In genomic region chr2:17539596-17539992, GRCh38 we compare ENCODE assay signal across 10 cellular contexts. TPM values are rescaled to one million over a fixed set of nuclear protein-coding genes. Genes with fewer than 3 reads are reported as not detected.
DNase-seq lines count a peak whose midpoint lies in the region; ATAC-seq, FAIRE-seq and TF ChIP-seq lines count a peak whose summit lies in the region.
"Had no signal": no experiment of that assay in that cellular context is flagged by ENCODE, and none has a peak within 500 bp of the region (broad histone marks: within the 10 kb centered on the region; RNA-seq: fewer than 3 reads in every experiment).

No MANE protein-coding gene starts in this region.

- peak overlapping the region; percentile 97; the same call in 1 of the 2 replicates for H4K8ac ChIP-seq in H1 (ENCODE audit: extremely low read depth, insufficient read depth, low read length)

- no peak overlapping the region for H3K23ac ChIP-seq in H1 (ENCODE audit: insufficient read length)

- peaks cover 16 to 25% of the 10 kb centered on the region in 2 experiments for H3K79me2 ChIP-seq in H1 (ENCODE audit: control insufficient read depth in 1 of 2, insufficient read depth in 2 of 2, low read length in 2 of 2)
- H3K79me2 ChIP-seq: parathyroid adenoma had no signal

- H3K4me1 ChIP-seq in H1 (replicated peaks in 1 of 4; ENCODE audit: control insufficient read depth in 3 of 4, insufficient read depth in 4 of 4, low read length in 3 of 4): peaks cover 6 to 15% (median 9%) of the 10 kb centered on the region in 4 experiments; a peak in 4 of 7 replicates
- H3K4me1 ChIP-seq in right lobe of liver: peaks cover 0 to 25% (median 2%) of the 10 kb centered on the region in 4 donors
- no peaks in the 10 kb centered on the region for H3K4me1 ChIP-seq in urinary bladder (ENCODE audit: insufficient read depth)
- H3K4me1 ChIP-seq: parathyroid adenoma had no signal

- peak overlapping the region; percentile 82 for H2BK5ac ChIP-seq in H1 (ENCODE audit: low read depth, low read length)

- H3K4me3 ChIP-seq in H1 (ENCODE audit: extremely low read depth in 1 of 4, insufficient read depth in 2 of 4, low read depth in 3 of 4, low read length in 4 of 4) (peak overlapping the region; percentile 74 to 97 (median 93)), right lobe of liver (peak overlapping the region; percentile 50 to 78 (median 75)), urinary bladder (ENCODE audit: low read depth, low read length) (peak overlapping the region; percentile 32)

- peaks cover 0 to 5% (median 0%) of the 10 kb centered on the region in 4 experiments; a peak in 1 of 7 replicates for H3K27me3 ChIP-seq in H1 (replicated peaks in 1 of 4; ENCODE audit: control insufficient read depth in 3 of 4, extremely low read depth in 1 of 4, insufficient read depth in 3 of 4, low read length in 3 of 4)
- no peaks in the 10 kb centered on the region for H3K27me3 ChIP-seq in right lobe of liver

- WGBS in H1 (ENCODE audit: extremely low coverage in 1 of 2, insufficient coverage in 1 of 2, insufficient read length in 1 of 2, insufficient replicate concordance in 2 of 2, low coverage in 1 of 2, low lambda C conversion rate in 2 of 2, missing lambda C conversion rate in 1 of 2), 2 experiments: 4% methylated on average over 8 of the region's 8 CpGs; no CpG with 5 or more reads in 1 of the 2 experiments
- WGBS in right lobe of liver (ENCODE audit: insufficient coverage, low coverage, low lambda C conversion rate, missing lambda C conversion rate): 11% methylated on average over 7 of the region's 8 CpGs
- 10% methylated on average over 8 of the region's 8 CpGs for WGBS in urinary bladder

- no peaks in the 10 kb centered on the region; the same call in 1 of the 2 replicates for H3K79me1 ChIP-seq in H1 (ENCODE audit: low read depth, low read length)

- H3K18ac ChIP-seq in H1 (ENCODE audit: extremely low read depth, low read length): peak overlapping the region; percentile 93; the same call in 1 of the 2 replicates

- H3K14ac ChIP-seq in H1 (ENCODE audit: insufficient read length): no peak overlapping the region

- peak overlapping the region; percentile 87 for H3K27ac ChIP-seq in H1 (ENCODE audit: low read depth, low read length)
- peak overlapping the region; percentile 65 to 86 (median 85) for H3K27ac ChIP-seq in right lobe of liver
- H3K27ac ChIP-seq in urinary bladder (ENCODE audit: low read depth): no peak overlapping the region
- H3K27ac ChIP-seq: parathyroid adenoma had no signal

- CTCF ChIA-PET in H1 (lab: Charles Lee; ENCODE audit: partially characterized antibody): interaction anchor here (0.6 to 2.6 kb wide), 7 partner anchors 12 to 766 kb away, joined by 3 to 9 read pairs (median 3); no protein-coding TSS in a partner anchor

- intact Hi-C loops in right lobe of liver (cut with DNase I): no loop called here

- peak in 1 of 2 experiments; percentile 53; a peak in 2 of 3 replicates for TF ChIP-seq POLR2A in H1 (IDR thresholded peaks at IDR 0.05; ENCODE audit: control extremely low read depth in 1 of 2, low read depth in 2 of 2, low read length in 2 of 2)
- TF ChIP-seq POLR2A in right lobe of liver (IDR thresholded peaks at IDR 0.05): no peak

- peak overlapping the region; percentile 69 for H4K91ac ChIP-seq in H1 (replicated peaks; ENCODE audit: insufficient read length, low read length)

- peak overlapping the region; percentile 47 for H3K4ac ChIP-seq in H1 (replicated peaks; ENCODE audit: insufficient read length, low read depth, low read length)

- no peak overlapping the region for H2AK5ac ChIP-seq in H1 (ENCODE audit: low read depth, low read length)

- H3K9me3 ChIP-seq in H1 (ENCODE audit: insufficient read depth in 2 of 2, low read depth in 1 of 2, low read length in 1 of 2): no peaks in the 10 kb centered on the region
- H3K9me3 ChIP-seq in right lobe of liver: no peaks in the 10 kb centered on the region

- FAIRE-seq in H1 (lab: Jason Lieb, UNC): no peak

- no peak overlapping the region for H2BK120ac ChIP-seq in H1 (replicated peaks; ENCODE audit: low read depth, low read length)

- no peak overlapping the region for H2BK15ac ChIP-seq in H1 (ENCODE audit: low read length)

- no peak overlapping the region for H2BK20ac ChIP-seq in H1 (ENCODE audit: low read length)

- DNase-seq in DMS153 treated with DMSO at 0.1 percent for 48 hours (lab: John Stamatoyannopoulos, UW; ENCODE audit: unreplicated experiment) (peak; percentile 12), DMS153 (lab: John Stamatoyannopoulos, UW) (no peak), H1 (ENCODE audit: low read depth in 1 of 2, low spot score in 2 of 2) (peak in 1 of 2 experiments; percentile 72), right lobe of liver (peak; percentile 25 to 77 (median 66)), NCI-H1092 treated with DMSO at 0.1 percent for 48 hours (lab: John Stamatoyannopoulos, UW) (no peak)
- DNase-seq: 8988T had no signal

- TF ChIP-seq RAD21 in H1 (IDR thresholded peaks at IDR 0.05 in 1 of 2, conservative IDR thresholded peaks at IDR 0.05 in 1 of 2; ENCODE audit: low read depth in 2 of 2, low read length in 2 of 2): no peak

- TF ChIP-seq CTCF in H1 (IDR thresholded peaks at IDR 0.05; ENCODE audit: control extremely low read depth in 1 of 3, insufficient read depth in 1 of 3, low read depth in 1 of 3, low read length in 3 of 3) (no peak), right lobe of liver (IDR thresholded peaks at IDR 0.05) (no peak)

- no peaks in the 10 kb centered on the region for H3K36me3 ChIP-seq in H1 (ENCODE audit: control insufficient read depth in 2 of 4, insufficient read depth in 4 of 4, low read length in 3 of 4)
- no peaks in the 10 kb centered on the region for H3K36me3 ChIP-seq in right lobe of liver
- H3K36me3 ChIP-seq in urinary bladder (ENCODE audit: insufficient read depth): no peaks in the 10 kb centered on the region

- H4K20me1 ChIP-seq in H1 (replicated peaks in 1 of 2; ENCODE audit: control insufficient read depth in 1 of 2, insufficient read depth in 2 of 2, low read length in 2 of 2): peaks cover 0 to 1% of the 10 kb centered on the region in 2 experiments

- peak overlapping the region; percentile 92 to 99 for H3K4me2 ChIP-seq in H1 (ENCODE audit: insufficient read depth in 1 of 2, low read depth in 2 of 2, low read length in 2 of 2)

- TF ChIP-seq EP300 in H1 (IDR thresholded peaks at IDR 0.05; ENCODE audit: borderline replicate concordance in 1 of 2, low read depth in 2 of 2, low read length in 2 of 2): no peak

- ATAC-seq in right lobe of liver (peak; percentile 19 to 52 (median 32)), GM19351 (IDR thresholded peaks at IDR 0.05; ENCODE audit: unreplicated experiment) (no peak), GM18870 (IDR thresholded peaks at IDR 0.05; ENCODE audit: unreplicated experiment) (no peak)

- H3K23me2 ChIP-seq in H1 (ENCODE audit: low read depth, low read length): peaks cover 26% of the 10 kb centered on the region

- peak overlapping the region in 3 of 4 experiments; percentile 90 to 94 (median 91); a peak in 6 of 7 replicates for H3K9ac ChIP-seq in H1 (replicated peaks in 1 of 4; ENCODE audit: extremely low read depth in 1 of 4, low read depth in 3 of 4, low read length in 3 of 4)
- H3K9ac ChIP-seq: parathyroid adenoma had no signal

- peak overlapping the region; percentile 3; the same call in 1 of the 2 replicates for H2BK12ac ChIP-seq in H1 (ENCODE audit: low read depth, low read length)

- POLR2A ChIA-PET in H1 (lab: Charles Lee; ENCODE audit: partially characterized antibody): interaction anchor here (0.8 to 3.7 kb wide), 10 partner anchors 8 to 214 kb away, joined by 3 to 22 read pairs (median 5); partner anchors contain the start of genes GEN1, RAD51AP2 and SMC6

- peak overlapping the region; percentile 87 for H2AFZ ChIP-seq in H1 (ENCODE audit: low read length)

- peak overlapping the region; percentile 63 for H4K5ac ChIP-seq in H1 (ENCODE audit: insufficient read length, low read depth, low read length)

- H3K56ac ChIP-seq in H1 (replicated peaks; ENCODE audit: insufficient read length, low read depth, low read length): no peak overlapping the region

TF ChIP-seq in H1, 55 proteins besides CTCF, POLR2A, EP300 and RAD21 (continues in another document):
- no peak for TF ChIP-seq USF2 (IDR thresholded peaks at IDR 0.05; ENCODE audit: low read length)
- TF ChIP-seq TBP (IDR thresholded peaks at IDR 0.05; ENCODE audit: low read depth, low read length): peak; percentile 28; the same call in 1 of the 2 replicates
- 0 out of 4 replicates have a peak, but pooled peaks of 1 of the 2 experiments have one; percentile 0 for TF ChIP-seq SIN3A (conservative IDR thresholded peaks at IDR 0.05 in 1 of 2, IDR thresholded peaks at IDR 0.05 in 1 of 2; ENCODE audit: low read depth in 1 of 2, low read length in 2 of 2)

RNA-seq across cellular contexts. Expression of gene VSNL1, which starts 0.9 kb away (rescaled TPM):
- total RNA-seq in H1 (2021; fragmentation: NEBNext Ultra II Directional; extraction: Animal tissue kit (Norgen Biotek cat#: 25700)): 108 and 113 TPM in 2 replicates
- polyA plus RNA-seq in H1 (2011; rRNA removed) (34.7 and 49.4 TPM in 2 replicates), urinary bladder (1.1 TPM)
- polyA plus RNA-seq in H1 (2011; cell fraction: cytosol; rRNA removed): 64.8 TPM
- polyA plus RNA-seq in H1 (2011; cell fraction: nucleus; rRNA removed): 21.7 TPM
- polyA plus RNA-seq in H1 (2012, experiment 1 of 2): 58.5 to 87.6 TPM (median 65.6 TPM) in 4 replicates
- polyA plus RNA-seq in H1 (2012, experiment 2 of 2): 7.3 TPM
- 107 TPM for polyA plus RNA-seq in H1 (2013, experiment 1 of 2)
- polyA plus RNA-seq in H1 (2013, experiment 2 of 2): 113 TPM
- 72.6 and 73.2 TPM in 2 replicates for polyA minus RNA-seq in H1 (2011; rRNA and poly(A)+ RNA removed)
- polyA minus RNA-seq in H1 (2011; cell fraction: cytosol; rRNA and poly(A)+ RNA removed): 37.1 TPM
- 42.7 TPM for polyA minus RNA-seq in H1 (2011; cell fraction: nucleus; rRNA and poly(A)+ RNA removed)
- total RNA-seq in right lobe of liver (10 to 100 TPM in 1 of 6 experiments, 1 to 10 TPM in 5; 2.1 to 12.1 (median 4.3) TPM), urinary bladder (1.7 TPM)

RNA-seq across cellular contexts. Expression of gene RAD51AP2, which starts 21.4 kb away (rescaled TPM):
- 0.08 and 0.20 TPM in 2 replicates for total RNA-seq in H1 (2021; fragmentation: NEBNext Ultra II Directional; extraction: Animal tissue kit (Norgen Biotek cat#: 25700))
- polyA plus RNA-seq in H1 (2011; rRNA removed) (0.02 and 0.03 TPM in 2 replicates), urinary bladder (not detected)
- polyA plus RNA-seq in H1 (2011; cell fraction: cytosol; rRNA removed): 0.10 TPM
- polyA plus RNA-seq in H1 (2011; cell fraction: nucleus; rRNA removed): 0.03 TPM
- 0.05 to 0.15 TPM (median 0.08 TPM) in 4 replicates for polyA plus RNA-seq in H1 (2012, experiment 1 of 2)
- polyA plus RNA-seq in H1 (2012, experiment 2 of 2): not detected
- 0.20 TPM for polyA plus RNA-seq in H1 (2013, experiment 1 of 2)
- 0.18 TPM for polyA plus RNA-seq in H1 (2013, experiment 2 of 2)
- polyA minus RNA-seq in H1 (2011; rRNA and poly(A)+ RNA removed): 0.06 TPM in 1 of 2 replicates, not detected in the other
- polyA minus RNA-seq in H1 (2011; cell fraction: cytosol; rRNA and poly(A)+ RNA removed): not detected
- 0.80 TPM for polyA minus RNA-seq in H1 (2011; cell fraction: nucleus; rRNA and poly(A)+ RNA removed)
- total RNA-seq in right lobe of liver (under 1 TPM in 3 of 6 experiments, not detected in 3; 0.12 to 0.31 (median 0.22) TPM), urinary bladder (0.26 TPM)

Comparison
In these comparisons a context has a peak if more than half of its experiments do, and no peak if none do; other contexts are left out.
1. DNase-seq: peak in DMS153 treated with DMSO at 0.1 percent for 48 hours (single experiment) and right lobe of liver (3 of 3); none in DMS153 (single experiment) and NCI-H1092 treated with DMSO at 0.1 percent for 48 hours (single experiment).
2. H3K4me3 ChIP-seq: peak in every context shown above with its lines; median percentile 93 in H1; 75 in right lobe of liver; 32 in urinary bladder.
3. ATAC-seq: peak in right lobe of liver (4 of 4); none in GM19351 (single experiment) and GM18870 (single experiment).